ENCODE assay signal across 17 cellular contexts in the genomic region with DNA sequence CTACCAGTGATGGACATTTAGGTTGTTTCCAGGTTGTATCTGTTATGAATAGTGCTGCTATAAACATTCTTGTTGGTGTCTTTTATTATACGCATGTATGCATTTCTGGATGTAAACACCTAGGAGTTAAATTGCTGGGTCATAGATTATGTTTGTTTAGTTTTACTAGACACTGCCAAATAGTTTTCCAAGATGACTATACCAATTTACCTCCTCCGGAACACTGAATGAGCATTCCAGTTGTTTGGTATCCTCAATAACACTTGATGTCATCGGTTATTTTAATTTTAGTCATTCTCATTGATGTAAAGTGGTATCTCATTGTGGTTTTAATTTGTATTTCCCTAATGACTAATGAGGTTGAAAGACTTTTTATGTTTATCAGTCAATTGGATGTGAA. TPM values are rescaled to one million over a fixed set of nuclear protein-coding genes. Genes with fewer than 3 reads are reported as not detected.
DNase-seq lines count a peak whose midpoint lies in the region; ATAC-seq, FAIRE-seq and TF ChIP-seq lines count a peak whose summit lies in the region.
"Had no signal": no experiment of that assay in that cellular context is flagged by ENCODE, and none has a peak within 500 bp of the region (broad histone marks: within the 10 kb centered on the region; RNA-seq: fewer than 3 reads in every experiment).

No MANE protein-coding gene starts in this region.

- H2AFZ ChIP-seq in IMR-90 (replicated peaks; ENCODE audit: low read length, poor library complexity) (no peak overlapping the region), astrocyte (ENCODE audit: low read depth, low read length) (no peak overlapping the region)

- TF ChIP-seq POLR2A in IMR-90 (IDR thresholded peaks at IDR 0.05; ENCODE audit: low read depth, low read length) = no peak

- no peak overlapping the region for H3K56ac ChIP-seq in IMR-90 (ENCODE audit: extremely low read depth, insufficient read depth, low read length)

- peaks cover 4% of the 10 kb centered on the region; the same call in 1 of the 2 replicates for H3K9me1 ChIP-seq in IMR-90 (ENCODE audit: insufficient read depth, low read length)

- H2AK9ac ChIP-seq in IMR-90 (replicated peaks; ENCODE audit: low read depth, low read length, poor library complexity) = no peak overlapping the region

- no peak for FAIRE-seq in astrocyte (lab: Jason Lieb, UNC)
- FAIRE-seq: G401.6, GM12892, H1 had no signal

- H3K4me2 ChIP-seq in IMR-90 (ENCODE audit: low read depth, low read length) (no peak overlapping the region), astrocyte (ENCODE audit: low read length) (no peak overlapping the region)
- H3K4me2 ChIP-seq: BLaER1 had no signal

- no peaks in the 10 kb centered on the region for H3K27me3 Mint-ChIP-seq in astrocyte (ENCODE audit: low read depth, unreplicated experiment)
- H3K27me3 Mint-ChIP-seq: CD4-positive, CD25-positive, alpha-beta regulatory T cell; IgD-negative memory B cell had no signal

- H3K14ac ChIP-seq in IMR-90 (replicated peaks; ENCODE audit: low read depth, low read length) = no peak overlapping the region

- no peaks in the 10 kb centered on the region for H3K79me1 ChIP-seq in IMR-90 (ENCODE audit: low read depth in 1 of 2, low read length in 2 of 2)

- POLR2A ChIA-PET in IMR-90 (lab: Charles Lee; ENCODE audit: unreplicated experiment) = no interaction called here

- no peak overlapping the region for H4K8ac ChIP-seq in IMR-90 (ENCODE audit: low read depth in 2 of 2, low read length in 2 of 2)

- H3K18ac ChIP-seq in IMR-90 (ENCODE audit: low read depth, low read length) = no peak overlapping the region

- no peak overlapping the region for H3K4me3 Mint-ChIP-seq in astrocyte (ENCODE audit: unreplicated experiment)
- H3K4me3 Mint-ChIP-seq: CD4-positive, CD25-positive, alpha-beta regulatory T cell; IgD-negative memory B cell had no signal

- in situ Hi-C loops in IMR-90 (cut with MboI; ENCODE audit: low sequenced_read_pairs) = no loop called here

- no peaks in the 10 kb centered on the region for H3K36me3 Mint-ChIP-seq in astrocyte (ENCODE audit: low read depth, unreplicated experiment)

- TF ChIP-seq CTCF in IMR-90 (conservative IDR thresholded peaks at IDR 0.05; ENCODE audit: low read depth, low read length) (no peak), astrocyte (IDR thresholded peaks at IDR 0.05; ENCODE audit: insufficient read depth, low read depth, low read length) (no peak), mucosa of descending colon (IDR thresholded peaks at IDR 0.05) (no peak)

- H3K27ac ChIP-seq in IMR-90 (ENCODE audit: insufficient read depth, low read length) = no peak overlapping the region
- H3K27ac ChIP-seq in astrocyte (ENCODE audit: low read depth, low read length) = no peak overlapping the region
- H3K27ac ChIP-seq: BLaER1 had no signal

- H3K4me1 Mint-ChIP-seq in astrocyte (ENCODE audit: low read depth, unreplicated experiment) = no peaks in the 10 kb centered on the region

- no CpG with 5 or more reads among the region's 3 CpGs for whole genome bisulfite sequencing in IMR-90 (ENCODE audit: extremely low coverage in 2 of 2, insufficient read length in 1 of 2), 2 experiments

- no peak overlapping the region for H3K23ac ChIP-seq in IMR-90 (ENCODE audit: low read depth, low read length)

- peak; percentile 75 for ATAC-seq in IMR-90 (ENCODE audit: low read depth)
- ATAC-seq in mucosa of descending colon = peak; percentile 36
- no peak for ATAC-seq in GM21360 (IDR thresholded peaks at IDR 0.05; ENCODE audit: unreplicated experiment)
- ATAC-seq in HG03469 (IDR thresholded peaks at IDR 0.05; ENCODE audit: unreplicated experiment) = no peak
- ATAC-seq: HCT116 had no signal

- no peaks in the 10 kb centered on the region for H3K79me2 ChIP-seq in astrocyte (ENCODE audit: insufficient read depth, low read length)

- no peak overlapping the region for H2BK15ac ChIP-seq in IMR-90 (ENCODE audit: low read depth, low read length)

- H3K9ac ChIP-seq in IMR-90 (ENCODE audit: low read depth, low read length) (no peak overlapping the region), astrocyte (ENCODE audit: low read length) (no peak overlapping the region)
- H3K9ac ChIP-seq: BLaER1 had no signal

- no peak overlapping the region for H4K91ac ChIP-seq in IMR-90 (ENCODE audit: insufficient read depth, low read depth, low read length)

- dilution Hi-C loops in IMR-90 (cut with HindIII; ENCODE audit: low sequenced_read_pairs, unreplicated experiment) = no loop called here

- no peaks in the 10 kb centered on the region for H3K36me3 ChIP-seq in IMR-90 (ENCODE audit: control insufficient read depth, insufficient read depth, low read length)
- H3K36me3 ChIP-seq in astrocyte (ENCODE audit: insufficient read depth, low read length) = no peaks in the 10 kb centered on the region
- H3K36me3 ChIP-seq in mucosa of descending colon (ENCODE audit: low read depth) = no peaks in the 10 kb centered on the region

- H3K4me3 ChIP-seq in IMR-90 (ENCODE audit: insufficient read depth, low read depth, low read length) (no peak overlapping the region), astrocyte (ENCODE audit: insufficient read depth, low read depth, low read length) (no peak overlapping the region), mucosa of descending colon (no peak overlapping the region)
- H3K4me3 ChIP-seq: BLaER1 had no signal

- H3K4me1 ChIP-seq in IMR-90 (ENCODE audit: control insufficient read depth, insufficient read depth, low read length) (peaks cover 6% of the 10 kb centered on the region; the same call in 1 of the 2 replicates), astrocyte (ENCODE audit: insufficient read depth, low read length) (no peaks in the 10 kb centered on the region), mucosa of descending colon (ENCODE audit: low read depth) (no peaks in the 10 kb centered on the region)
- H3K4me1 ChIP-seq: BLaER1 had no signal

- peak; percentile 9 for DNase-seq in EH (ENCODE audit: low read depth)
- DNase-seq in IMR-90 = peak; percentile 79
- peak; percentile 25 for DNase-seq in astrocyte (ENCODE audit: low read depth)
- DNase-seq in mucosa of descending colon = no peak
- no peak for DNase-seq in stimulated activated CD4-positive, alpha-beta T cell treated with anti-CD3 and anti-CD28 coated beads, Interleukin-12 subunit alpha, Interleukin-12 subunit beta, amount 100 ng/mL, for 4 hours
- DNase-seq: 8988T; AML-193; CD4-positive, CD25-positive, alpha-beta regulatory T cell; KG1 had no signal

- H2BK5ac ChIP-seq in IMR-90 (ENCODE audit: low read depth, low read length, poor library complexity, severe bottlenecking) = peak overlapping the region; percentile 58

- H3K27ac Mint-ChIP-seq in astrocyte (ENCODE audit: unreplicated experiment) = no peak overlapping the region
- H3K27ac Mint-ChIP-seq: CD4-positive, CD25-positive, alpha-beta regulatory T cell; IgD-negative memory B cell had no signal

- TF ChIP-seq RAD21 in IMR-90 (IDR thresholded peaks at IDR 0.05; ENCODE audit: low read length) = no peak

- no peak overlapping the region for H2AK5ac ChIP-seq in IMR-90 (ENCODE audit: low read depth, low read length)

- 0 out of 2 replicates have a peak, but pooled peaks cover 2% of the 10 kb centered on the region for H3K9me3 ChIP-seq in IMR-90 (ENCODE audit: control insufficient read depth, insufficient read depth, low read length)
- H3K9me3 ChIP-seq in astrocyte (ENCODE audit: insufficient read depth, low read depth, low read length) = no peaks in the 10 kb centered on the region
- H3K9me3 ChIP-seq in mucosa of descending colon = no peaks in the 10 kb centered on the region
- H3K9me3 ChIP-seq: BLaER1 had no signal

- CTCF ChIA-PET in IMR-90 (lab: Yijun Ruan, JAX) = no interaction called here

- no TSS peak for BruUV-seq in IMR-90 (replicated peaks; lab: Mats Ljungman, UMichigan)

- intact Hi-C loops in IMR-90 (cut with micrococcal nuclease) = no loop called here
- intact Hi-C loops in mucosa of descending colon (cut with DNase I, micrococcal nuclease) = no loop called here

- peaks cover 3% of the 10 kb centered on the region for H3K9me3 Mint-ChIP-seq in astrocyte (ENCODE audit: unreplicated experiment)
- H3K9me3 Mint-ChIP-seq: IgD-negative memory B cell had no signal

- H4K5ac ChIP-seq in IMR-90 (ENCODE audit: low read depth, low read length) = no peak overlapping the region

- H2BK20ac ChIP-seq in IMR-90 (ENCODE audit: low read depth, low read length) = no peak overlapping the region

- H4K20me1 ChIP-seq in IMR-90 (ENCODE audit: insufficient read depth, low read length) (0 out of 2 replicates have a peak, but pooled peaks cover 3% of the 10 kb centered on the region), astrocyte (ENCODE audit: insufficient read depth, low read length) (no peaks in the 10 kb centered on the region)
- H4K20me1 ChIP-seq: BLaER1 had no signal

- no peak overlapping the region for H2BK120ac ChIP-seq in IMR-90 (ENCODE audit: low read depth, low read length)

- no peak overlapping the region for H3K4ac ChIP-seq in IMR-90 (ENCODE audit: low read depth, low read length)

- H3K27me3 ChIP-seq in IMR-90 (ENCODE audit: control insufficient read depth, insufficient read depth, low read length) (no peaks in the 10 kb centered on the region), astrocyte (ENCODE audit: insufficient read depth, low read length) (no peaks in the 10 kb centered on the region)
- H3K27me3 ChIP-seq: BLaER1 had no signal

TF ChIP-seq in IMR-90, 13 proteins besides CTCF, POLR2A, EP300 and RAD21 (continues in another document):
- TF ChIP-seq SMC3 (IDR thresholded peaks at IDR 0.05; ENCODE audit: low read depth, low read length) = no peak
- TF ChIP-seq MAFK (IDR thresholded peaks at IDR 0.05; ENCODE audit: low read depth, low read length) = peak; percentile 27
- TF ChIP-seq BHLHE40 (IDR thresholded peaks at IDR 0.05; ENCODE audit: low read depth, low read length) = no peak
- TF ChIP-seq CEBPB (IDR thresholded peaks at IDR 0.05; ENCODE audit: low read depth, low read length) = no peak
- no peak for TF ChIP-seq MAZ (IDR thresholded peaks at IDR 0.05; ENCODE audit: borderline replicate concordance, low read depth, low read length)
- peak; percentile 42; the same call in 1 of the 2 replicates for TF ChIP-seq NFE2L2 (IDR thresholded peaks at IDR 0.05; ENCODE audit: low read depth, low read length)
- 0 out of 2 replicates have a peak, but pooled peaks have one; percentile 41 for TF ChIP-seq FOS (IDR thresholded peaks at IDR 0.05; ENCODE audit: low read depth, low read length)
- TF ChIP-seq RCOR1 (IDR thresholded peaks at IDR 0.05; ENCODE audit: insufficient replicate concordance, low read length) = no peak

RNA-seq across cellular contexts. Expression of gene ARID3B, which starts 36.6 kb away (rescaled TPM):
- 2.5 TPM in 2 replicates for total RNA-seq in IMR-90 (2012; rRNA removed)
- polyA plus RNA-seq in IMR-90 (2012; rRNA removed) = 5.0 and 5.9 TPM in 2 replicates
- polyA plus RNA-seq in IMR-90 (2012; cell fraction: cytosol; rRNA removed) = 1.6 and 2.6 TPM in 2 replicates
- polyA plus RNA-seq in IMR-90 (2012; cell fraction: nucleus; rRNA removed; ENCODE audit: low replicate concordance) = 32.3 and 36.4 TPM in 2 replicates
- 11.9 and 18.5 TPM in 2 replicates for total RNA-seq in astrocyte
- total RNA-seq in mucosa of descending colon = 10 to 100 TPM; 10.3 to 14.5 (median 11.5) TPM

RNA-seq across cellular contexts. Expression of gene UBL7, which starts 43.5 kb away (rescaled TPM):
- 57.8 and 68.1 TPM in 2 replicates for total RNA-seq in IMR-90 (2012; rRNA removed)
- 78.4 and 80.1 TPM in 2 replicates for polyA plus RNA-seq in IMR-90 (2012; rRNA removed)
- 64.2 and 85.0 TPM in 2 replicates for polyA plus RNA-seq in IMR-90 (2012; cell fraction: cytosol; rRNA removed)
- polyA plus RNA-seq in IMR-90 (2012; cell fraction: nucleus; rRNA removed; ENCODE audit: low replicate concordance) = 21.3 and 32.0 TPM in 2 replicates
- 40.9 and 46.1 TPM in 2 replicates for total RNA-seq in astrocyte
- total RNA-seq in mucosa of descending colon = 10 to 100 TPM; 29.5 to 43.5 (median 37.6) TPM

Comparison
In these comparisons a context has a peak if more than half of its experiments do, and no peak if none do; other contexts are left out.
1. DNase-seq: peak in EH (single experiment), IMR-90 (single experiment) and astrocyte (single experiment); none in mucosa of descending colon (0 of 3) and stimulated activated CD4-positive, alpha-beta T cell treated with anti-CD3 and anti-CD28 coated beads, Interleukin-12 subunit alpha, Interleukin-12 subunit beta, amount 100 ng/mL, for 4 hours (single experiment).
2. ATAC-seq: peak in IMR-90 (single experiment) and mucosa of descending colon (single experiment); none in GM21360 (single experiment) and HG03469 (single experiment).